Comparison of ENCODE assay signal across 8 cellular contexts in genomic region chr9:26856413-26857032, GRCh38. TPM values are rescaled to one million over a fixed set of nuclear protein-coding genes. Genes with fewer than 3 reads are reported as not detected.
DNase-seq lines count a peak whose midpoint lies in the region; ATAC-seq, FAIRE-seq and TF ChIP-seq lines count a peak whose summit lies in the region.

No MANE protein-coding gene starts in this region.

- no peak overlapping the region for H2AFZ ChIP-seq in K562 (ENCODE audit: low read depth, low read length)

- in situ Hi-C loops in K562 (cut with MboI) = loop anchor here (10.0 kb wide), 1 partner anchor 112 kb away; no protein-coding TSS in a partner anchor

- TF ChIP-seq POLR2A in K562 (conservative IDR thresholded peaks at IDR 0.05) = no peak

- no TSS peak for BruUV-seq in K562 (replicated peaks; lab: Mats Ljungman, UMichigan)

- no peaks in the 10 kb centered on the region for H3K9me1 ChIP-seq in K562 (ENCODE audit: control insufficient read depth, insufficient read depth, low read length)

- H3K36me3 ChIP-seq in K562 (ENCODE audit: control insufficient read depth, insufficient read depth, low read length) (peaks cover 17% of the 10 kb centered on the region; the same call in 1 of the 3 replicates), lower lobe of right lung (peaks cover 63% of the 10 kb centered on the region)

- H3K4me1 ChIP-seq in K562 (replicated peaks in 1 of 2; ENCODE audit: control insufficient read depth in 2 of 2, insufficient read depth in 2 of 2, low read length in 2 of 2) (no peaks in the 10 kb centered on the region), lower lobe of right lung (no peaks in the 10 kb centered on the region)

- no peak overlapping the region for H3K4me2 ChIP-seq in K562 (ENCODE audit: insufficient read depth, low read length)

- DNase-seq in DMS53 (lab: John Stamatoyannopoulos, UW) (peak; percentile 83), GM19238 (ENCODE audit: insufficient read length, low spot score) (peak; percentile 7), NCI-H446 (lab: John Stamatoyannopoulos, UW) (peak; percentile 5 to 44), K562 (ENCODE audit: extremely low read depth in 1 of 4, low spot score in 3 of 4) (peak; percentile 7 to 44 (median 16)), lower lobe of right lung (no peak), coronary artery (ENCODE audit: low spot score) (no peak)
- DNase-seq in stimulated activated naive CD4-positive, alpha-beta T cell treated with Interleukin-2 at 50 U/mL for 16 hours (lab: John Stamatoyannopoulos, UW) = no peak

- POLR2A ChIA-PET in K562 (lab: Yijun Ruan, JAX) = interaction anchor here (0.6 kb wide), 1 partner anchor 750 kb away, joined by 3 read pairs; no protein-coding TSS in a partner anchor

- no peaks in the 10 kb centered on the region for H3K27me3 ChIP-seq in K562 (ENCODE audit: control insufficient read depth in 2 of 2, insufficient read depth in 2 of 2, low read length in 2 of 2)
- no peaks in the 10 kb centered on the region for H3K27me3 ChIP-seq in lower lobe of right lung (ENCODE audit: low read depth)

- no CpG with 5 or more reads among the region's 1 CpG for WGBS in K562 (ENCODE audit: insufficient coverage, low coverage, missing lambda C conversion rate)

- no peak for FAIRE-seq in K562 (lab: Jason Lieb, UNC)

- no peaks in the 10 kb centered on the region; the same call in 2 of the 3 replicates for H3K79me2 ChIP-seq in K562 (ENCODE audit: control insufficient read depth, insufficient read depth, low read length)

- no peaks in the 10 kb centered on the region for H4K20me1 ChIP-seq in K562 (replicated peaks; ENCODE audit: control insufficient read depth, insufficient read depth, low read length)

- H3K27ac ChIP-seq in K562 (ENCODE audit: extremely low read depth, low read depth, low read length) = no peak overlapping the region
- no peak overlapping the region for H3K27ac ChIP-seq in lower lobe of right lung
- no peak overlapping the region for H3K27ac ChIP-seq in coronary artery

- CTCF ChIA-PET in K562 (lab: Yijun Ruan, JAX; ENCODE audit: low intra/inter-chr PET ratio) = interaction anchor here (1.5 kb wide), 1 partner anchor 112 kb away, joined by 11 read pairs; no protein-coding TSS in a partner anchor

- peak; percentile 31 to 64 for TF ChIP-seq RAD21 in K562 (CRISPR knock-in tag; conservative IDR thresholded peaks at IDR 0.05 in 1 of 2, IDR thresholded peaks at IDR 0.05 in 1 of 2)

- intact Hi-C loops in K562 (cut with micrococcal nuclease) = loop anchor here (5.0 kb wide), 1 partner anchor 109 kb away; no protein-coding TSS in a partner anchor
- intact Hi-C loops in lower lobe of right lung (cut with DNase I) = no loop called here

- TF ChIP-seq EP300 in K562 (IDR thresholded peaks at IDR 0.05; ENCODE audit: low read length) = no peak

- ATAC-seq in HG03432 (IDR thresholded peaks at IDR 0.05; ENCODE audit: unreplicated experiment) = peak; percentile 79
- peak; percentile 59; the same call in 2 of the 3 replicates for ATAC-seq in K562
- no peak for ATAC-seq in lower lobe of right lung

- TF ChIP-seq CTCF in K562 (IDR thresholded peaks at IDR 0.05 in 2 of 3, conservative IDR thresholded peaks at IDR 0.05 in 1 of 3; ENCODE audit: insufficient read depth in 2 of 3, low read depth in 1 of 3, low read length in 3 of 3) (peak in 2 of 3 experiments; percentile 33 to 52; a peak in 2 of 6 replicates), lower lobe of right lung (IDR thresholded peaks at IDR 0.05) (peak; percentile 36), coronary artery (IDR thresholded peaks at IDR 0.05) (no peak)

- H3K4me3 ChIP-seq in K562 (no peak overlapping the region), lower lobe of right lung (no peak overlapping the region), coronary artery (no peak overlapping the region)

- no peak overlapping the region for H3K9ac ChIP-seq in K562 (ENCODE audit: insufficient read depth in 1 of 2, low read depth in 2 of 2, low read length in 2 of 2)

- no peaks in the 10 kb centered on the region for H3K9me3 ChIP-seq in K562 (replicated peaks; ENCODE audit: control insufficient read depth, insufficient read depth, low read depth, low read length)
- H3K9me3 ChIP-seq in lower lobe of right lung = no peaks in the 10 kb centered on the region

TF ChIP-seq in K562, 482 proteins besides CTCF, POLR2A, EP300 and RAD21:
- TF ChIP-seq MAFF (IDR thresholded peaks at IDR 0.05; ENCODE audit: low read length) (no peak), ZNF224 (CRISPR knock-in tag; IDR thresholded peaks at IDR 0.05) (no peak), ESRRB (CRISPR knock-in tag; IDR thresholded peaks at IDR 0.05; ENCODE audit: borderline replicate concordance) (no peak), EP400 (IDR thresholded peaks at IDR 0.05) (no peak), TAF15 (IDR thresholded peaks at IDR 0.05; ENCODE audit: low read depth, low read length) (no peak), XRCC3 (IDR thresholded peaks at IDR 0.05) (no peak), ZNF740 (CRISPR knock-in tag; IDR thresholded peaks at IDR 0.05) (no peak), ZNF740 (tag; IDR thresholded peaks at IDR 0.05) (no peak), RBM14 (IDR thresholded peaks at IDR 0.05; ENCODE audit: borderline replicate concordance, insufficient read depth, low read depth, low read length) (no peak), BRCA1 (IDR thresholded peaks at IDR 0.05) (no peak), BRCA1 (CRISPR knock-in tag; IDR thresholded peaks at IDR 0.05) (no peak), HNRNPH1 (optimal IDR thresholded peaks at IDR 0.05; ENCODE audit: low read depth, low read length) (no peak), TAF7 (tag; IDR thresholded peaks at IDR 0.05) (no peak), CREB3 (tag; conservative IDR thresholded peaks at IDR 0.05; ENCODE audit: low read depth) (no peak), NFE2L1 (tag; IDR thresholded peaks at IDR 0.05; ENCODE audit: borderline replicate concordance, low read depth) (no peak), MCM2 (IDR thresholded peaks at IDR 0.05; ENCODE audit: low read depth) (no peak), TRIM24 (IDR thresholded peaks at IDR 0.05) (no peak), SRSF3 (IDR thresholded peaks at IDR 0.05; ENCODE audit: insufficient read depth, low read length) (no peak)

RNA-seq across cellular contexts. Expression of gene CAAP1, which starts 36.1 kb away (rescaled TPM):
- 10.9 and 11.7 TPM in 2 replicates for total RNA-seq in K562 (2011; cell fraction: chromatin; rRNA removed; ENCODE audit: low replicate concordance)
- total RNA-seq in K562 (2011; cell fraction: nucleolus; rRNA removed) = 10.4 and 11.3 TPM in 2 replicates
- total RNA-seq in K562 (2011; cell fraction: nucleoplasm; rRNA removed) = 9.6 and 11.2 TPM in 2 replicates
- total RNA-seq in K562 (2014; rRNA removed) = 16.1 and 16.8 TPM in 2 replicates
- 17.4 and 19.6 TPM in 2 replicates for total RNA-seq in K562 (2014; rRNA removed; fragmentation: Illumina TruSeq; extraction: Trizol)
- total RNA-seq in K562 (2015; rRNA removed; fragmentation: Illumina TruSeq; extraction: Trizol) = 13.3 and 14.8 TPM in 2 replicates
- 11.5 and 15.3 TPM in 2 replicates for total RNA-seq in K562 (2021)
- 10.3 and 16.0 TPM in 2 replicates for polyA plus RNA-seq in K562 (2011; rRNA removed)
- 5.4 and 5.9 TPM in 2 replicates for polyA plus RNA-seq in K562 (2011; cell fraction: cytosol; rRNA removed)
- polyA plus RNA-seq in K562 (2011; cell fraction: nucleus; rRNA removed) = 6.2 and 6.7 TPM in 2 replicates
- 8.1 and 11.1 TPM in 2 replicates for polyA plus RNA-seq in K562 (2012)
- polyA plus RNA-seq in K562 (2014; fragmentation: Illumina TruSeq; extraction: Trizol) = 13.7 and 17.4 TPM in 2 replicates
- polyA plus RNA-seq in K562 (2014; fragmentation: Nextera tagmentation; extraction: Ambion mirVana) = 1 to 10 TPM; 8.9 TPM
- 13.9 and 14.7 TPM in 2 replicates for polyA plus RNA-seq in K562 (2014; rRNA removed)
- polyA minus RNA-seq in K562 (2011; rRNA and poly(A)+ RNA removed) = 9.6 and 11.5 TPM in 2 replicates
- polyA minus RNA-seq in K562 (2011; cell fraction: cytosol; rRNA and poly(A)+ RNA removed) = 6.9 and 7.9 TPM in 2 replicates
- polyA minus RNA-seq in K562 (2011; cell fraction: nucleus; rRNA and poly(A)+ RNA removed) = 7.0 and 9.8 TPM in 2 replicates
- total RNA-seq in lower lobe of right lung = 13.3 TPM

Comparison
In these comparisons a context has a peak if more than half of its experiments do, and no peak if none do; other contexts are left out.
1. DNase-seq: peak in DMS53 (single experiment), GM19238 (single experiment), NCI-H446 (2 of 2) and K562 (4 of 4); none in lower lobe of right lung (single experiment), coronary artery (single experiment) and stimulated activated naive CD4-positive, alpha-beta T cell treated with Interleukin-2 at 50 U/mL for 16 hours (single experiment).
2. ATAC-seq: peak in HG03432 (single experiment) and K562 (single experiment); none in lower lobe of right lung (0 of 2).